In the genomic region with DNA sequence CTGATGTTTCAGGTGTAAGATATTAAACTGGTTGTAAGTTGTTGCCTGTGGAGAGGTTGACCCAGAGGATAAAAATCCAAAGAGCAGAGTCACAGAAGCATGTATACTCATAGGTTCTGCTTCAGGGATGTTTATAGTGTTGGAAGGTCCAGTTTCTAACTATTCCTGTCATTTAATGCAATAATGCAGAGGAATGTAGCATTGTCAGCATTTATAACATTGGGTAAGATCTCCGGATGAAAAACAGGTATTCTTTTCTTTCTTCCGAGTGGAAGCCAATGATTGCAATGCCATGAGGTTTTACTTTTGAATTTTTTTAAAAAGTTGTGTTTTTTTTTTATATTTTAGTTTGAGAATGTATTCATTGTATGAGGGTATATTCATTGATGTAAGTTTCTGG, we compare ENCODE assay signal across 34 cellular contexts.
"Had no signal": no experiment of that assay in that cellular context is flagged by ENCODE, and none has a peak within 500 bp of the region (broad histone marks: within the 10 kb centered on the region; RNA-seq: fewer than 3 reads in every experiment).

No MANE protein-coding gene starts in this region.

- H3K4me3 Mint-ChIP-seq: activated B cell treated with CpG ODN at 0.5 μM for 24 hours; activated CD4-positive, alpha-beta memory T cell treated with anti-CD3 and anti-CD28 coated beads for 36 hours; activated naive CD8-positive, alpha-beta T cell treated with anti-CD3 and anti-CD28 coated beads for 36 hours had no signal

- H3K9me3 Mint-ChIP-seq: activated B cell treated with CpG ODN at 0.5 μM for 24 hours; activated CD4-positive, alpha-beta memory T cell treated with anti-CD3 and anti-CD28 coated beads for 36 hours; activated naive CD8-positive, alpha-beta T cell treated with anti-CD3 and anti-CD28 coated beads for 36 hours had no signal

- H3K27me3 Mint-ChIP-seq: activated B cell treated with CpG ODN at 0.5 μM for 24 hours; activated CD4-positive, alpha-beta memory T cell treated with anti-CD3 and anti-CD28 coated beads for 36 hours; activated naive CD8-positive, alpha-beta T cell treated with anti-CD3 and anti-CD28 coated beads for 36 hours had no signal

- ATAC-seq: K562, Panc1, SK-N-SH treated with all-trans-retinoic acid at 6 μM for 48 hours had no signal

- H3K36me3 Mint-ChIP-seq: activated CD4-positive, alpha-beta memory T cell treated with anti-CD3 and anti-CD28 coated beads for 36 hours; activated naive CD8-positive, alpha-beta T cell treated with anti-CD3 and anti-CD28 coated beads for 36 hours had no signal

- H3K27ac Mint-ChIP-seq: activated B cell treated with CpG ODN at 0.5 μM for 24 hours; activated CD4-positive, alpha-beta memory T cell treated with anti-CD3 and anti-CD28 coated beads for 36 hours; activated naive CD8-positive, alpha-beta T cell treated with anti-CD3 and anti-CD28 coated beads for 36 hours had no signal

- H3K36me3 ChIP-seq: brain microvascular endothelial cell, SJSA1 had no signal

- H3K4me1 Mint-ChIP-seq: activated B cell treated with CpG ODN at 0.5 μM for 24 hours; activated naive CD8-positive, alpha-beta T cell treated with anti-CD3 and anti-CD28 coated beads for 36 hours had no signal

- DNase-seq: activated B cell treated with CpG ODN at 0.5 μM for 24 hours; activated CD4-positive, alpha-beta memory T cell treated with anti-CD3 and anti-CD28 coated beads for 36 hours; activated CD4-positive, alpha-beta T cell treated with anti-CD3 and anti-CD28 coated beads for 4 hours; activated CD4-positive, alpha-beta T cell treated with anti-CD3 and anti-CD28 coated beads, Interleukin-2, amount 50 U/mL, for 1 hour; activated CD4-positive, CD25-positive, alpha-beta regulatory T cell treated with anti-CD3 and anti-CD28 coated beads, Interleukin-2, amount 50 U/mL, for 72 hours; activated CD8-positive, alpha-beta memory T cell treated with anti-CD3 and anti-CD28 coated beads, Interleukin-2, amount 50 U/mL, for 4 hours; activated effector memory CD4-positive, alpha-beta T cell treated with Interleukin-2 at 50 U/mL for 16 hours; activated naive CD4-positive, alpha-beta T cell; activated naive CD4-positive, alpha-beta T cell treated with anti-CD3 and anti-CD28 coated beads, Interleukin-2, amount 50 U/mL, for 16 hours; activated naive CD8-positive, alpha-beta T cell treated with anti-CD3 and anti-CD28 coated beads for 36 hours; activated T-cell treated with anti-CD3 and anti-CD28 coated beads for 4 hours; activated T-cell treated with anti-CD3 and anti-CD28 coated beads, Interleukin-2, amount 50 U/mL, for 48 hours; amniotic stem cell; aorta; brain microvascular endothelial cell; central memory CD4-positive, alpha-beta T cell; NCI-H1092; NCI-H1436 treated with DMSO at 0.1 percent for 48 hours; NCI-H1694 treated with DMSO at 0.1 percent for 48 hours; NCI-H2029; NCI-H345; NCI-H524 treated with DMSO at 0.1 percent for 48 hours; OCI-M1; RPMI8226; SHP77 treated with DMSO at 0.1 percent for 48 hours; SW 1271; T-helper 1 cell; T-helper 2 cell; T-helper 9 cell had no signal

- H3K4me3 ChIP-seq: K562, SJSA1 had no signal

- H3K9me3 ChIP-seq: SJSA1 had no signal

- H3K27ac ChIP-seq: brain microvascular endothelial cell, SJSA1, VCaP had no signal

- H3K4me1 ChIP-seq: SJSA1 had no signal

- H3K27me3 ChIP-seq: brain microvascular endothelial cell, SJSA1 had no signal
